In the genomic region with DNA sequence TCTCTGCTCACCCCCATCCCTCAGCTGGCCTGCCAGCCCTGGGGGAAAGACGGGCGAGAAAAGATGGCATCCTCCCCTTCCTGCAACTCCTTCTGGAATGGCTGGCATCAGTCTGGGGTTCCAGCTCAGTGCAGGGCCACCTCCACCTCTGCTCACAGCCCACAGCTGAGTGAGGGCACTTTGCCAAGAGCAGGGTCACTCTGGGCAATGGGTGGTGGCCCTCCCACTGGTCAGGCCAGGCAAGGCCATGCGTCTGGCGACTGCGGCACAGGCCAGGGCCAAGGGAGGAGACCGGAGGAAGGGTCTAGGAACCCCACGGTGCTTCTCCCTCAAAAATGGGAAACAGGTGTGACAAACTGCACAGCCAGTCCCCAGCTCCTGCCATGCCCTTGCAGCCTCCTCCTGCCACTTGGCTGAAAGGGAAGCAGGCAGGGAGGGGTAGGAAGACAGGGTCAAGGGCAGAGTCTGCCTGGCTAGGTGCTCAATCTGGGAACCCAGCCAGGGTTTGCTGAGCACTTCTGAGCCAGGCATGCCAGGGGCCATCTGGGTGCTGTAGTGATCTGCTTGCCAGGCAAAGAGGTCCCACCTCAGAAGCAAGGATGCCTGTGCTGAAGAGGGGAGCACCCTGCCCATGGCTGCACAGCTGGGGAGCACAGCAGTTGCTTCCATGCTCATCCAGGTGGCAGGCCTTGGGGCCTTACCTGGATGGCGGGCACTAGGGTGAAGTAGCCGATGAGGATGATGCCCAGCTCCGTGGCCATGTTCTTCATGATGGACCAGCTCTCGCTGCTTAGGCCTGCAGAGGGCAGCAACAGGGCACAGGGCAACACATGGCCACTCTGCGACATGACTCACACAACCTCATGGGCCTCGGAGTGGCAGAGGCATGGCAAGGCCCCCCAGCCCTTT, we compare ENCODE assay signal across 1 cellular context.
TF ChIP-seq lines count a peak whose summit lies in the region.

No MANE protein-coding gene starts in this region.

TF ChIP-seq in K562, 482 proteins besides CTCF, POLR2A, EP300 and RAD21 (continued from another document):
- TF ChIP-seq, protein P1, sequence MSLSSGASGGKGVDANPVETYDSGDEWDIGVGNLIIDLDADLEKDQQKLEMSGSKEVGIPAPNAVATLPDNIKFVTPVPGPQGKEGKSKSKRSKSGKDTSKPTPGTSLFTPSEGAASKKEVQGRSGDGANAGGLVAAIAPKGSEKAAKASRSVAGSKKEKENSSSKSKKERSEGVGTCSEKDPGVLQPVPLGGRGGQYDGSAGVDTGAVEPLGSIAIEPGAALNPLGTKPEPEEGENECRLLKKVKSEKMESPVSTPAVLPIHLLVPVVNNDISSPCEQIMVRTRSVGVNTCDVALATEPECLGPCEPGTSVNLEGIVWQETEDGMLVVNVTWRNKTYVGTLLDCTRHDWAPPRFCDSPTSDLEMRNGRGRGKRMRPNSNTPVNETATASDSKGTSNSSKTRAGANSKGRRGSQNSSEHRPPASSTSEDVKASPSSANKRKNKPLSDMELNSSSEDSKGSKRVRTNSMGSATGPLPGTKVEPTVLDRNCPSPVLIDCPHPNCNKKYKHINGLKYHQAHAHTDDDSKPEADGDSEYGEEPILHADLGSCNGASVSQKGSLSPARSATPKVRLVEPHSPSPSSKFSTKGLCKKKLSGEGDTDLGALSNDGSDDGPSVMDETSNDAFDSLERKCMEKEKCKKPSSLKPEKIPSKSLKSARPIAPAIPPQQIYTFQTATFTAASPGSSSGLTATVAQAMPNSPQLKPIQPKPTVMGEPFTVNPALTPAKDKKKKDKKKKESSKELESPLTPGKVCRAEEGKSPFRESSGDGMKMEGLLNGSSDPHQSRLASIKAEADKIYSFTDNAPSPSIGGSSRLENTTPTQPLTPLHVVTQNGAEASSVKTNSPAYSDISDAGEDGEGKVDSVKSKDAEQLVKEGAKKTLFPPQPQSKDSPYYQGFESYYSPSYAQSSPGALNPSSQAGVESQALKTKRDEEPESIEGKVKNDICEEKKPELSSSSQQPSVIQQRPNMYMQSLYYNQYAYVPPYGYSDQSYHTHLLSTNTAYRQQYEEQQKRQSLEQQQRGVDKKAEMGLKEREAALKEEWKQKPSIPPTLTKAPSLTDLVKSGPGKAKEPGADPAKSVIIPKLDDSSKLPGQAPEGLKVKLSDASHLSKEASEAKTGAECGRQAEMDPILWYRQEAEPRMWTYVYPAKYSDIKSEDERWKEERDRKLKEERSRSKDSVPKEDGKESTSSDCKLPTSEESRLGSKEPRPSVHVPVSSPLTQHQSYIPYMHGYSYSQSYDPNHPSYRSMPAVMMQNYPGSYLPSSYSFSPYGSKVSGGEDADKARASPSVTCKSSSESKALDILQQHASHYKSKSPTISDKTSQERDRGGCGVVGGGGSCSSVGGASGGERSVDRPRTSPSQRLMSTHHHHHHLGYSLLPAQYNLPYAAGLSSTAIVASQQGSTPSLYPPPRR (CRISPR knock-in tag; IDR thresholded peaks at IDR 0.05; ENCODE audit: borderline replicate concordance) = 0 out of 2 replicates have a peak, but pooled peaks have one; percentile 29
- no peak for TF ChIP-seq DPF2 (IDR thresholded peaks at IDR 0.05)
- no peak for TF ChIP-seq TOE1 (IDR thresholded peaks at IDR 0.05; ENCODE audit: borderline replicate concordance)
- TF ChIP-seq TOE1 (CRISPR knock-in tag; IDR thresholded peaks at IDR 0.05; ENCODE audit: borderline replicate concordance, low read depth) = no peak
- TF ChIP-seq, protein P2, sequence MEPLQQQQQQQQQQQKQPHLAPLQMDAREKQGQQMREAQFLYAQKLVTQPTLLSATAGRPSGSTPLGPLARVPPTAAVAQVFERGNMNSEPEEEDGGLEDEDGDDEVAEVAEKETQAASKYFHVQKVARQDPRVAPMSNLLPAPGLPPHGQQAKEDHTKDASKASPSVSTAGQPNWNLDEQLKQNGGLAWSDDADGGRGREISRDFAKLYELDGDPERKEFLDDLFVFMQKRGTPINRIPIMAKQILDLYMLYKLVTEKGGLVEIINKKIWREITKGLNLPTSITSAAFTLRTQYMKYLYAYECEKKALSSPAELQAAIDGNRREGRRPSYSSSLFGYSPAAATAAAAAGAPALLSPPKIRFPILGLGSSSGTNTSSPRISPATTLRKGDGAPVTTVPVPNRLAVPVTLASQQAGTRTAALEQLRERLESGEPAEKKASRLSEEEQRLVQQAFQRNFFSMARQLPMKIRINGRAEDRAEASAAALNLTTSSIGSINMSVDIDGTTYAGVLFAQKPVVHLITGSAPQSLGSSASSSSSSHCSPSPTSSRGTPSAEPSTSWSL (CRISPR knock-in tag; IDR thresholded peaks at IDR 0.05; ENCODE audit: borderline replicate concordance) = no peak
- no peak for TF ChIP-seq ZBTB17 (CRISPR knock-in tag; IDR thresholded peaks at IDR 0.05)
- TF ChIP-seq, protein P3, sequence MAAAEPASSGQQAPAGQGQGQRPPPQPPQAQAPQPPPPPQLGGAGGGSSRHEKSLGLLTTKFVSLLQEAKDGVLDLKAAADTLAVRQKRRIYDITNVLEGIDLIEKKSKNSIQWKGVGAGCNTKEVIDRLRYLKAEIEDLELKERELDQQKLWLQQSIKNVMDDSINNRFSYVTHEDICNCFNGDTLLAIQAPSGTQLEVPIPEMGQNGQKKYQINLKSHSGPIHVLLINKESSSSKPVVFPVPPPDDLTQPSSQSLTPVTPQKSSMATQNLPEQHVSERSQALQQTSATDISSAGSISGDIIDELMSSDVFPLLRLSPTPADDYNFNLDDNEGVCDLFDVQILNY (CRISPR knock-in tag; IDR thresholded peaks at IDR 0.05) = peak; percentile 35; the same call in 1 of the 2 replicates
- TF ChIP-seq, protein P4, sequence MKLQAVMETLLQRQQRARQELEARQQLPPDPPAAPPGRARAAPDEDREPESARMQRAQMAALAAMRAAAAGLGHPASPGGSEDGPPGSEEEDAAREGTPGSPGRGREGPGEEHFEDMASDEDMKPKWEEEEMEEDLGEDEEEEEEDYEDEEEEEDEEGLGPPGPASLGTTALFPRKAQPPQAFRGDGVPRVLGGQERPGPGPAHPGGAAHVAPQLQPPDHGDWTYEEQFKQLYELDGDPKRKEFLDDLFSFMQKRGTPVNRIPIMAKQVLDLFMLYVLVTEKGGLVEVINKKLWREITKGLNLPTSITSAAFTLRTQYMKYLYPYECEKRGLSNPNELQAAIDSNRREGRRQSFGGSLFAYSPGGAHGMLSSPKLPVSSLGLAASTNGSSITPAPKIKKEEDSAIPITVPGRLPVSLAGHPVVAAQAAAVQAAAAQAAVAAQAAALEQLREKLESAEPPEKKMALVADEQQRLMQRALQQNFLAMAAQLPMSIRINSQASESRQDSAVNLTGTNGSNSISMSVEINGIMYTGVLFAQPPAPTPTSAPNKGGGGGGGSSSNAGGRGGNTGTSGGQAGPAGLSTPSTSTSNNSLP (IDR thresholded peaks at IDR 0.05; ENCODE audit: borderline replicate concordance, low read depth, low read length) = no peak
- TF ChIP-seq PHF21A (IDR thresholded peaks at IDR 0.05; ENCODE audit: borderline replicate concordance, low read depth) = no peak
- TF ChIP-seq TAF1 (IDR thresholded peaks at IDR 0.05; ENCODE audit: control insufficient read depth, extremely low read depth, insufficient read depth, low read length, severe bottlenecking) = peak; percentile 10
- TF ChIP-seq, protein P5, sequence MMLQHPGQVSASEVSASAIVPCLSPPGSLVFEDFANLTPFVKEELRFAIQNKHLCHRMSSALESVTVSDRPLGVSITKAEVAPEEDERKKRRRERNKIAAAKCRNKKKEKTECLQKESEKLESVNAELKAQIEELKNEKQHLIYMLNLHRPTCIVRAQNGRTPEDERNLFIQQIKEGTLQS (IDR thresholded peaks at IDR 0.05) = no peak
- TF ChIP-seq, protein P5 (CRISPR knock-in tag; conservative IDR thresholded peaks at IDR 0.05) = no peak
- TF ChIP-seq NEUROD1 (IDR thresholded peaks at IDR 0.05; ENCODE audit: borderline replicate concordance, low read depth, low read length, partially characterized antibody) = no peak
- no peak for TF ChIP-seq DDX20 (tag; IDR thresholded peaks at IDR 0.05; ENCODE audit: low read depth)
- 0 out of 2 replicates have a peak, but pooled peaks have one; percentile 21 for TF ChIP-seq NFIC (IDR thresholded peaks at IDR 0.05)
- no peak for TF ChIP-seq RFX5 (IDR thresholded peaks at IDR 0.05; ENCODE audit: low read depth, low read length)
- peak; percentile 60; the same call in 1 of the 2 replicates for TF ChIP-seq ZNF263 (CRISPR knock-in tag; IDR thresholded peaks at IDR 0.05; ENCODE audit: borderline replicate concordance)
- TF ChIP-seq ZBTB7A (IDR thresholded peaks at IDR 0.05; ENCODE audit: borderline replicate concordance, control insufficient read depth, low read depth, low read length) = no peak
- TF ChIP-seq NFRKB (IDR thresholded peaks at IDR 0.05; ENCODE audit: low read depth) = no peak
- TF ChIP-seq SNRNP70 (optimal IDR thresholded peaks at IDR 0.05; ENCODE audit: low read depth, low read length) = no peak
- 0 out of 4 replicates have a peak, but pooled peaks of 1 of the 2 experiments have one; percentile 11 for TF ChIP-seq MAZ (CRISPR knock-in tag; conservative IDR thresholded peaks at IDR 0.05 in 1 of 2, IDR thresholded peaks at IDR 0.05 in 1 of 2)
- TF ChIP-seq, protein P6, sequence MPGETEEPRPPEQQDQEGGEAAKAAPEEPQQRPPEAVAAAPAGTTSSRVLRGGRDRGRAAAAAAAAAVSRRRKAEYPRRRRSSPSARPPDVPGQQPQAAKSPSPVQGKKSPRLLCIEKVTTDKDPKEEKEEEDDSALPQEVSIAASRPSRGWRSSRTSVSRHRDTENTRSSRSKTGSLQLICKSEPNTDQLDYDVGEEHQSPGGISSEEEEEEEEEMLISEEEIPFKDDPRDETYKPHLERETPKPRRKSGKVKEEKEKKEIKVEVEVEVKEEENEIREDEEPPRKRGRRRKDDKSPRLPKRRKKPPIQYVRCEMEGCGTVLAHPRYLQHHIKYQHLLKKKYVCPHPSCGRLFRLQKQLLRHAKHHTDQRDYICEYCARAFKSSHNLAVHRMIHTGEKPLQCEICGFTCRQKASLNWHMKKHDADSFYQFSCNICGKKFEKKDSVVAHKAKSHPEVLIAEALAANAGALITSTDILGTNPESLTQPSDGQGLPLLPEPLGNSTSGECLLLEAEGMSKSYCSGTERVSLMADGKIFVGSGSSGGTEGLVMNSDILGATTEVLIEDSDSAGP (CRISPR knock-in tag; IDR thresholded peaks at IDR 0.05) = 0 out of 2 replicates have a peak, but pooled peaks have one; percentile 36
TF ChIP-seq in K562: peak in this region for 9.
